Comparison of ENCODE assay signal across 8 cellular contexts in genomic region chr14:99524804-99525698, GRCh38. TPM values are rescaled to one million over a fixed set of nuclear protein-coding genes. Genes with fewer than 3 reads are reported as not detected.
A peak's percentile ranks its signal among the peaks of the same experiment; 100 is the strongest.
DNase-seq lines count a peak whose midpoint lies in the region; ATAC-seq, FAIRE-seq and TF ChIP-seq lines count a peak whose summit lies in the region.

No MANE protein-coding gene starts in this region.

- no peak overlapping the region for H3K9ac ChIP-seq in kidney (ENCODE audit: low read length in 2 of 2)

- H3K4me3 ChIP-seq in HAP-1 (no peak overlapping the region), kidney (ENCODE audit: low read length in 2 of 2) (no peak overlapping the region)

- H3K27ac Mint-ChIP-seq in activated T-helper 17 cell treated with anti-CD3 and anti-CD28 coated beads, Interleukin-2, amount 50 U/mL, for 72 hours = peak overlapping the region; percentile 77

- H3K4me1 ChIP-seq in HAP-1 = peaks cover 29% of the 10 kb centered on the region
- H3K4me1 ChIP-seq in kidney (ENCODE audit: control insufficient read depth in 1 of 2, insufficient read depth in 1 of 2, low read depth in 1 of 2, low read length in 2 of 2) = peaks cover 0 to 10% of the 10 kb centered on the region in 2 donors

- H3K9me3 ChIP-seq in HAP-1 (no peaks in the 10 kb centered on the region), kidney (ENCODE audit: control insufficient read depth in 1 of 2, low read length in 2 of 2) (no peaks in the 10 kb centered on the region)

- DNase-seq in ACHN (peak; percentile 36), HAP-1 (ENCODE audit: low spot score in 2 of 2) (peak; percentile 35 to 73), kidney (peak; percentile 55), NCI-H2029 (lab: John Stamatoyannopoulos, UW) (no peak), KBM-7 (no peak), NCI-H1930 (lab: John Stamatoyannopoulos, UW) (no peak)

- H3K27ac ChIP-seq in kidney (ENCODE audit: low read depth in 2 of 2, low read length in 2 of 2) = no peak overlapping the region

- 0 out of 2 replicates have a peak, but pooled peaks cover 4% of the 10 kb centered on the region for H3K36me3 ChIP-seq in HAP-1 (replicated peaks)
- no peaks in the 10 kb centered on the region for H3K36me3 ChIP-seq in kidney (ENCODE audit: control insufficient read depth in 1 of 2, insufficient read depth in 2 of 2, low read length in 2 of 2)

- no peaks in the 10 kb centered on the region for H3K9me3 Mint-ChIP-seq in activated T-helper 17 cell treated with anti-CD3 and anti-CD28 coated beads, Interleukin-2, amount 50 U/mL, for 72 hours

- no peaks in the 10 kb centered on the region for H3K36me3 Mint-ChIP-seq in activated T-helper 17 cell treated with anti-CD3 and anti-CD28 coated beads, Interleukin-2, amount 50 U/mL, for 72 hours (ENCODE audit: low read depth)

- no peak for FAIRE-seq in kidney (lab: Jason Lieb, UNC)

- H3K27me3 Mint-ChIP-seq in activated T-helper 17 cell treated with anti-CD3 and anti-CD28 coated beads, Interleukin-2, amount 50 U/mL, for 72 hours = no peaks in the 10 kb centered on the region

- intact Hi-C loops in kidney (cut with DNase I) = no loop called here

- no peaks in the 10 kb centered on the region for H3K27me3 ChIP-seq in HAP-1 (ENCODE audit: low read depth)

- peaks cover 7% of the 10 kb centered on the region for H3K4me1 Mint-ChIP-seq in activated T-helper 17 cell treated with anti-CD3 and anti-CD28 coated beads, Interleukin-2, amount 50 U/mL, for 72 hours

- no peak for TF ChIP-seq CTCF in kidney (IDR thresholded peaks at IDR 0.05; ENCODE audit: borderline replicate concordance, extremely low read depth, insufficient read depth)

- ATAC-seq in activated T-helper 17 cell treated with anti-CD3 and anti-CD28 coated beads, Interleukin-2, amount 50 U/mL, for 72 hours (replicated peaks) = peak; percentile 48
- ATAC-seq in GM18502 (IDR thresholded peaks at IDR 0.05; ENCODE audit: poor library complexity, unreplicated experiment) = no peak

- peak overlapping the region; percentile 38 for H3K4me3 Mint-ChIP-seq in activated T-helper 17 cell treated with anti-CD3 and anti-CD28 coated beads, Interleukin-2, amount 50 U/mL, for 72 hours

- in situ Hi-C loops in ACHN (cut with HindIII; ENCODE audit: low pct_ligation_motif_present, low pct_unique_long_range_greater_than_20kb, low sequenced_read_pairs) = no loop called here
- in situ Hi-C loops in HAP-1 (cut with MboI; ENCODE audit: low sequenced_read_pairs) = loop anchor here (5.0 to 10.0 kb wide), 2 partner anchors 102 to 360 kb away; no protein-coding TSS in a partner anchor
- in situ Hi-C loops in KBM-7 (cut with MboI; ENCODE audit: low pct_unique_long_range_greater_than_20kb, low sequenced_read_pairs) = loop anchor here (10.0 to 25.0 kb wide), 2 partner anchors 100 to 362 kb away; no protein-coding TSS in a partner anchor

RNA-seq across cellular contexts. Expression of gene CCNK, which starts 43.8 kb away (rescaled TPM):
- 10 to 100 TPM; 65.7 to 89.0 TPM for total RNA-seq in activated T-helper 17 cell treated with anti-CD3 and anti-CD28 coated beads, Interleukin-2, amount 50 U/mL, for 72 hours
- 40.6 TPM for total RNA-seq in kidney
- polyA plus RNA-seq in kidney (ENCODE audit: insufficient read depth, low read depth, low replicate concordance) = 12.8 TPM

RNA-seq across cellular contexts. Expression of gene SETD3, which starts 44.4 kb away (rescaled TPM):
- 10 to 100 TPM; 32.8 to 53.2 TPM for total RNA-seq in activated T-helper 17 cell treated with anti-CD3 and anti-CD28 coated beads, Interleukin-2, amount 50 U/mL, for 72 hours
- total RNA-seq in kidney = 85.6 TPM
- polyA plus RNA-seq in kidney (ENCODE audit: insufficient read depth, low read depth, low replicate concordance) = 74.0 TPM

Comparison
In these comparisons a context has a peak if more than half of its experiments do, and no peak if none do; other contexts are left out.
1. DNase-seq: peak in ACHN (single experiment), HAP-1 (2 of 2) and kidney (single experiment); none in NCI-H2029 (single experiment), KBM-7 (single experiment) and NCI-H1930 (0 of 2).